In the genomic region with DNA sequence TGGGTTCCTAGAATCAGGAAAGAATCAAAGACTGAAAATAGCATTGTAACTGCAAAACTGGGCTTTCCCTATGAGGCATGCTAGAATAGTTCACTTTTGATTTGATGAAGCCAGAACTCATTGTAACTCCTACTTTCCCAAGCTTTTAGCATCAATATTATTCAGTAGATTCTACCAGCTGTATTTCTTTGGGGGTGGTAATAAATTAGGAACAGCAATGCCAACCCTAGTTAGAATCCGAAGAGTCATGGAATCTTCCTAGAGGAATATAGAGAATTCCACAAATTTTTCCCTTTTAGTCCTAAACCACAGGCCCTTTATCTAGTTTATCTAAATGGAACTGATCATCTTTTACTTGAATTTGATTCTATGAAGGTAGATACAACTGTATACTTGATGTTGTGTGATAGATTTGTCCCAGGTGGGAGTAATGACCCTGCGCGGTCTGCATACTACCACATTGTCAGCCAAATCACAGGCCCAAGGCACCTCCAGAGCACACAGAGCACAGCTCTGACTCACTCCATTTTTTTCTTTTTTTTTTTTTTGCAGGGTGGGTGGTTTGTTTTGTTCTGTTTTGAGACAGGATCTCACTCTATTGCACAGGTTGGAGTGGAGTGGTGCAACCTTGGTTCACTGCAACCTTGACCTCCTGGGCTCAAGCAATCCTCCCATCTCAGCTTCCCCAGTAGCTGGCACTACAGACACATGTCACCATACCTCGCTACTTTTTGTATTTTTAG, we compare ENCODE assay signal across 14 cellular contexts.
DNase-seq lines count a peak whose midpoint lies in the region; ATAC-seq, FAIRE-seq and TF ChIP-seq lines count a peak whose summit lies in the region.
"Had no signal": no experiment of that assay in that cellular context is flagged by ENCODE, and none has a peak within 500 bp of the region (broad histone marks: within the 10 kb centered on the region; RNA-seq: fewer than 3 reads in every experiment).

No MANE protein-coding gene starts in this region.

- H3K79me2 ChIP-seq in HepG2 (ENCODE audit: insufficient read depth, low read length): no peaks in the 10 kb centered on the region

- no peaks in the 10 kb centered on the region for H3K27me3 ChIP-seq in HepG2 (ENCODE audit: control insufficient read depth in 1 of 2, insufficient read depth in 2 of 2, low read length in 2 of 2)
- H3K27me3 ChIP-seq in right lobe of liver: no peaks in the 10 kb centered on the region
- H3K27me3 ChIP-seq: uterus had no signal

- TF ChIP-seq CTCF in HepG2 (CRISPR knock-in tag; IDR thresholded peaks at IDR 0.05) (no peak), right lobe of liver (IDR thresholded peaks at IDR 0.05) (no peak), fibroblast of mammary gland (conservative IDR thresholded peaks at IDR 0.05; ENCODE audit: control insufficient read depth, insufficient read depth, low read depth, low read length) (no peak)

- H3K9me3 ChIP-seq in HepG2 (ENCODE audit: low read length) (no peaks in the 10 kb centered on the region), right lobe of liver (no peaks in the 10 kb centered on the region)
- H3K9me3 ChIP-seq: uterus had no signal

- no peak for TF ChIP-seq EP300 in HepG2 (IDR thresholded peaks at IDR 0.05; ENCODE audit: low read depth in 2 of 2, low read length in 2 of 2)
- TF ChIP-seq EP300 in HepG2 (CRISPR knock-in tag; IDR thresholded peaks at IDR 0.05; ENCODE audit: borderline replicate concordance): no peak

- no peaks in the 10 kb centered on the region for H4K20me1 ChIP-seq in HepG2 (ENCODE audit: insufficient read depth, low read length)

- TF ChIP-seq RAD21 in HepG2 (CRISPR knock-in tag; IDR thresholded peaks at IDR 0.05): no peak

- H3K9ac ChIP-seq in HepG2 (ENCODE audit: insufficient read depth, low read depth, low read length): no peak overlapping the region

- ATAC-seq in HepG2 (peak; percentile 66), right lobe of liver (no peak), HG03565 (IDR thresholded peaks at IDR 0.05; ENCODE audit: unreplicated experiment) (peak; percentile 42), GM18909 (IDR thresholded peaks at IDR 0.05; ENCODE audit: poor library complexity, unreplicated experiment) (no peak)
- ATAC-seq: HCT116, natural killer cell had no signal

- H3K4me2 ChIP-seq in HepG2 (ENCODE audit: low read depth, low read length): no peak overlapping the region

- H3K36me3 ChIP-seq in HepG2 (replicated peaks in 1 of 2; ENCODE audit: control insufficient read depth in 1 of 2, insufficient read depth in 2 of 2, low read length in 2 of 2) (no peaks in the 10 kb centered on the region), right lobe of liver (no peaks in the 10 kb centered on the region)
- H3K36me3 ChIP-seq: uterus had no signal

- TF ChIP-seq POLR2A in HepG2 (IDR thresholded peaks at IDR 0.05; ENCODE audit: insufficient read depth in 1 of 2, low read depth in 2 of 2, low read length in 2 of 2) (no peak), right lobe of liver (IDR thresholded peaks at IDR 0.05) (no peak)

- no peak overlapping the region for H2AFZ ChIP-seq in HepG2 (ENCODE audit: low read length)

- H3K27ac ChIP-seq in HepG2 (ENCODE audit: extremely low read length, insufficient read depth, low read length) (no peak overlapping the region), right lobe of liver (no peak overlapping the region)
- H3K27ac ChIP-seq: SK-N-MC had no signal

- no TSS peak for BruUV-seq in HepG2 (replicated peaks; lab: Mats Ljungman, UMichigan)

- in situ Hi-C loops in HepG2 (cut with HindIII; ENCODE audit: extremely low pct_ligation_motif_present, low pct_unique_long_range_greater_than_20kb): no loop called here

- 67% methylated on average over 4 of the region's 4 CpGs for WGBS in HepG2 (ENCODE audit: low lambda C conversion rate)
- 83% methylated on average over 4 of the region's 4 CpGs for WGBS in right lobe of liver (ENCODE audit: insufficient coverage, low coverage, low lambda C conversion rate, missing lambda C conversion rate)

- no peak overlapping the region for H3K4me3 ChIP-seq in HepG2 (replicated peaks in 1 of 3; ENCODE audit: insufficient read depth in 1 of 3, low read depth in 2 of 3, low read length in 3 of 3)
- no peak overlapping the region for H3K4me3 ChIP-seq in right lobe of liver
- no peak overlapping the region for H3K4me3 ChIP-seq in fibroblast of mammary gland (ENCODE audit: control insufficient read depth, low read depth, low read length)
- H3K4me3 ChIP-seq: SK-N-MC, uterus had no signal

- POLR2A ChIA-PET in HepG2 (lab: Yijun Ruan, JAX): no interaction called here

- peak; percentile 29 for DNase-seq in HepG2 (ENCODE audit: low spot score)
- no peak for DNase-seq in right lobe of liver
- peak; percentile 91 for DNase-seq in fibroblast of mammary gland (ENCODE audit: low read depth)
- DNase-seq in NK-92 (lab: John Stamatoyannopoulos, UW; ENCODE audit: unreplicated experiment): no peak
- no peak for DNase-seq in MV-4-11 (lab: John Stamatoyannopoulos, UW)
- no peak for DNase-seq in NCI-H69 (lab: John Stamatoyannopoulos, UW)
- DNase-seq: natural killer cell; NCI-H345; stimulated activated CD4-positive, alpha-beta T cell treated with anti-CD3 and anti-CD28 coated beads, Interleukin-4, amount 100 ng/mL, for 24 hours; uterus had no signal

- CTCF ChIA-PET in HepG2 (lab: Yijun Ruan, JAX; ENCODE audit: low intra/inter-chr PET ratio, low total read pairs): no interaction called here

- H3K4me1 ChIP-seq in HepG2 (ENCODE audit: insufficient read depth, low read length) (no peaks in the 10 kb centered on the region), right lobe of liver (no peaks in the 10 kb centered on the region)

- FAIRE-seq in HepG2 (lab: Jason Lieb, UNC): no peak

- intact Hi-C loops in HepG2 (cut with micrococcal nuclease; ENCODE audit: unreplicated experiment) (no loop called here), right lobe of liver (cut with DNase I) (no loop called here)

TF ChIP-seq in HepG2, 621 proteins besides CTCF, POLR2A, EP300 and RAD21 (continues in another document):
- TF ChIP-seq, protein P1, sequence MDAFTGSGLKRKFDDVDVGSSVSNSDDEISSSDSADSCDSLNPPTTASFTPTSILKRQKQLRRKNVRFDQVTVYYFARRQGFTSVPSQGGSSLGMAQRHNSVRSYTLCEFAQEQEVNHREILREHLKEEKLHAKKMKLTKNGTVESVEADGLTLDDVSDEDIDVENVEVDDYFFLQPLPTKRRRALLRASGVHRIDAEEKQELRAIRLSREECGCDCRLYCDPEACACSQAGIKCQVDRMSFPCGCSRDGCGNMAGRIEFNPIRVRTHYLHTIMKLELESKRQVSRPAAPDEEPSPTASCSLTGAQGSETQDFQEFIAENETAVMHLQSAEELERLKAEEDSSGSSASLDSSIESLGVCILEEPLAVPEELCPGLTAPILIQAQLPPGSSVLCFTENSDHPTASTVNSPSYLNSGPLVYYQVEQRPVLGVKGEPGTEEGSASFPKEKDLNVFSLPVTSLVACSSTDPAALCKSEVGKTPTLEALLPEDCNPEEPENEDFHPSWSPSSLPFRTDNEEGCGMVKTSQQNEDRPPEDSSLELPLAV (CRISPR knock-in tag; conservative IDR thresholded peaks at IDR 0.05; ENCODE audit: low read depth): no peak
- TF ChIP-seq, protein P2, sequence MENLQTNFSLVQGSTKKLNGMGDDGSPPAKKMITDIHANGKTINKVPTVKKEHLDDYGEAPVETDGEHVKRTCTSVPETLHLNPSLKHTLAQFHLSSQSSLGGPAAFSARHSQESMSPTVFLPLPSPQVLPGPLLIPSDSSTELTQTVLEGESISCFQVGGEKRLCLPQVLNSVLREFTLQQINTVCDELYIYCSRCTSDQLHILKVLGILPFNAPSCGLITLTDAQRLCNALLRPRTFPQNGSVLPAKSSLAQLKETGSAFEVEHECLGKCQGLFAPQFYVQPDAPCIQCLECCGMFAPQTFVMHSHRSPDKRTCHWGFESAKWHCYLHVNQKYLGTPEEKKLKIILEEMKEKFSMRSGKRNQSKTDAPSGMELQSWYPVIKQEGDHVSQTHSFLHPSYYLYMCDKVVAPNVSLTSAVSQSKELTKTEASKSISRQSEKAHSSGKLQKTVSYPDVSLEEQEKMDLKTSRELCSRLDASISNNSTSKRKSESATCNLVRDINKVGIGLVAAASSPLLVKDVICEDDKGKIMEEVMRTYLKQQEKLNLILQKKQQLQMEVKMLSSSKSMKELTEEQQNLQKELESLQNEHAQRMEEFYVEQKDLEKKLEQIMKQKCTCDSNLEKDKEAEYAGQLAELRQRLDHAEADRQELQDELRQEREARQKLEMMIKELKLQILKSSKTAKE (CRISPR knock-in tag; IDR thresholded peaks at IDR 0.05; ENCODE audit: borderline replicate concordance): no peak
- TF ChIP-seq ZNF317 (CRISPR knock-in tag; IDR thresholded peaks at IDR 0.05) (no peak), ZNF451 (CRISPR knock-in tag; IDR thresholded peaks at IDR 0.05) (no peak), ZNF33B (CRISPR knock-in tag; IDR thresholded peaks at IDR 0.05) (no peak)
- TF ChIP-seq, protein P3, sequence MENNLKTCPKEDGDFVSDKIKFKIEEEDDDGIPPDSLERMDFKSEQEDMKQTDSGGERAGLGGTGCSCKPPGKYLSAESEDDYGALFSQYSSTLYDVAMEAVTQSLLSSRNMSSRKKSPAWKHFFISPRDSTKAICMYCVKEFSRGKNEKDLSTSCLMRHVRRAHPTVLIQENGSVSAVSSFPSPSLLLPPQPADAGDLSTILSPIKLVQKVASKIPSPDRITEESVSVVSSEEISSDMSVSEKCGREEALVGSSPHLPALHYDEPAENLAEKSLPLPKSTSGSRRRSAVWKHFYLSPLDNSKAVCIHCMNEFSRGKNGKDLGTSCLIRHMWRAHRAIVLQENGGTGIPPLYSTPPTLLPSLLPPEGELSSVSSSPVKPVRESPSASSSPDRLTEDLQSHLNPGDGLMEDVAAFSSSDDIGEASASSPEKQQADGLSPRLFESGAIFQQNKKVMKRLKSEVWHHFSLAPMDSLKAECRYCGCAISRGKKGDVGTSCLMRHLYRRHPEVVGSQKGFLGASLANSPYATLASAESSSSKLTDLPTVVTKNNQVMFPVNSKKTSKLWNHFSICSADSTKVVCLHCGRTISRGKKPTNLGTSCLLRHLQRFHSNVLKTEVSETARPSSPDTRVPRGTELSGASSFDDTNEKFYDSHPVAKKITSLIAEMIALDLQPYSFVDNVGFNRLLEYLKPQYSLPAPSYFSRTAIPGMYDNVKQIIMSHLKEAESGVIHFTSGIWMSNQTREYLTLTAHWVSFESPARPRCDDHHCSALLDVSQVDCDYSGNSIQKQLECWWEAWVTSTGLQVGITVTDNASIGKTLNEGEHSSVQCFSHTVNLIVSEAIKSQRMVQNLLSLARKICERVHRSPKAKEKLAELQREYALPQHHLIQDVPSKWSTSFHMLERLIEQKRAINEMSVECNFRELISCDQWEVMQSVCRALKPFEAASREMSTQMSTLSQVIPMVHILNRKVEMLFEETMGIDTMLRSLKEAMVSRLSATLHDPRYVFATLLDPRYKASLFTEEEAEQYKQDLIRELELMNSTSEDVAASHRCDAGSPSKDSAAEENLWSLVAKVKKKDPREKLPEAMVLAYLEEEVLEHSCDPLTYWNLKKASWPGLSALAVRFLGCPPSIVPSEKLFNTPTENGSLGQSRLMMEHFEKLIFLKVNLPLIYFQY (CRISPR knock-in tag; IDR thresholded peaks at IDR 0.05; ENCODE audit: borderline replicate concordance): no peak

Comparison
In these comparisons a context has a peak if more than half of its experiments do, and no peak if none do; other contexts are left out.
1. ATAC-seq: peak in HepG2 (single experiment) and HG03565 (single experiment); none in right lobe of liver (0 of 4) and GM18909 (single experiment).
2. DNase-seq: peak in HepG2 (single experiment) and fibroblast of mammary gland (single experiment); none in right lobe of liver (0 of 3), NK-92 (single experiment), MV-4-11 (single experiment) and NCI-H69 (single experiment).